In the genomic region with DNA sequence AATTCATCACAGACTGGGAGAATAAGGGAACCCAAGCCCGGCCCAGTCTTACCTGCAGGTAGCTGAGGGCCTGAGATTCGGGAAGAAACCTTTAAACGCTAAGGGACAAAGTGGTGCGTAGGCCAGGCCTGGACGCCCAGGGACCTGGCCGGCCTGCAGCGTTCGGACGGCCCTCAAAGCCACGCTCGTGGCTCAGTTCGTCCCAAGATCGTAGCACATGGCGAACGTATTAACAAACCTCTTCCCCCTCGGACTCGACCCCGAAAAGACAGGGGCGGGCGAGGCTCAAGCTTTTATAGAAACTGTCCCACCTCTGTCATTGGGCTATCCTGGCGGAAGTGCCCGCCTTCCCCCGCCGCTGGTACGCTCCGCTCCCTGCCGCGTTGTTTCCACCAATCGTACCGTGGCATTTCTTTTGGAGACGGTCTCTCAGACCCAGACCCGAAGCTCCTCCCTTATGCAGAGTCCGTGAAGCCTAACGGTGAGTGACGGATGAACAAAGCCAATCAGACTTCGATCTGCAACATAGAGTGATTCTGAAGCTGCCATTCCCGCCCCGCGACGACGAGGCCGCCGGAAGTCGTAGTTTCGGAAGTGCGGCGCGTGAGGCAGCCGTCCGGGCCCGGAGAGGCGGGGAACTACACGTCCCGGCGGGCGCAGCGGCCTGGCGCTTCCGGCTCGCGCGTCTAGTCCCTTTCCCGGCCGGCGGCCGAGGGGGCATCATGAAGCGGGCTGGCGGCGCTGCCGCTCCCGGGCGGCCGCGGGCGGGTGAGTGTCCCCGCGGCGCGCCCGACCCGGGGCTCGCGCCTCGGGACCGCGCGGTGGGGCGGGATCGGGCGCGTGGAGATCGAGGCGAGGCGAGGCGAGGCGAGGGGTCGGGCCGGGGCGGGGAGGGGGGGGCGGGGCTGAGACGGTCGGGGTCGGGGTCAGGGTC, we compare ENCODE assay signal across 8 cellular contexts. TPM values are rescaled to one million over a fixed set of nuclear protein-coding genes. Genes with fewer than 3 reads are reported as not detected.
A peak's percentile ranks its signal among the peaks of the same experiment; 100 is the strongest.
DNase-seq lines count a peak whose midpoint lies in the region; ATAC-seq, FAIRE-seq and TF ChIP-seq lines count a peak whose summit lies in the region.

Gene TRAF7 (plus strand): TSS at position 692 of the 934 bp plus-strand sequence. CDS start 8,139 bp downstream, outside the sequence.

- DNase-seq in AG10803 (ENCODE audit: low read depth) (peak; percentile 100), NCI-H460 (ENCODE audit: extremely low read depth, low read depth) (peak; percentile 100), cerebellar nuclear complex (lab: John Stamatoyannopoulos, UW) (peak; percentile 100)
- DNase-seq in activated CD4-positive, CD25-positive, alpha-beta regulatory T cell treated with anti-CD3 and anti-CD28 coated beads, Interleukin-2, amount 50 U/mL, for 72 hours, result peak; percentile 94
- peak; percentile 94 for DNase-seq in stimulated activated CD4-positive, alpha-beta T cell treated with anti-CD3 and anti-CD28 coated beads, Interleukin-12 subunit alpha, Interleukin-12 subunit beta, amount 100 ng/mL, for 4 hours

- H3K4me3 ChIP-seq in AG10803 (ENCODE audit: low read length), result peak within 1 kb of the TSS; percentile 89

- FAIRE-seq in islet of Langerhans (lab: Jason Lieb, UNC), result peak; percentile 96

- TF ChIP-seq CTCF in AG10803 (conservative IDR thresholded peaks at IDR 0.05; ENCODE audit: low read length), result no peak

- ATAC-seq in GM19043 (IDR thresholded peaks at IDR 0.05; ENCODE audit: low read depth, unreplicated experiment) (peak; percentile 92), HG03378 (IDR thresholded peaks at IDR 0.05; ENCODE audit: unreplicated experiment) (peak; percentile 89)

RNA-seq across cellular contexts. Expression of gene TRAF7, which starts in this region (rescaled TPM):
- 52.8 and 55.6 TPM in 2 replicates for total RNA-seq in NCI-H460 (2014; rRNA removed; shearing (Covaris generic))
- polyA plus RNA-seq in NCI-H460 (2014; cell fraction: nucleus; rRNA removed), result 107 and 108 TPM in 2 replicates

Comparison
In these comparisons a context has a peak if more than half of its experiments do, and no peak if none do; other contexts are left out.
1. Peak in every context shown above with its lines: DNase-seq, ATAC-seq and H3K4me3 ChIP-seq.